In the genomic region with DNA sequence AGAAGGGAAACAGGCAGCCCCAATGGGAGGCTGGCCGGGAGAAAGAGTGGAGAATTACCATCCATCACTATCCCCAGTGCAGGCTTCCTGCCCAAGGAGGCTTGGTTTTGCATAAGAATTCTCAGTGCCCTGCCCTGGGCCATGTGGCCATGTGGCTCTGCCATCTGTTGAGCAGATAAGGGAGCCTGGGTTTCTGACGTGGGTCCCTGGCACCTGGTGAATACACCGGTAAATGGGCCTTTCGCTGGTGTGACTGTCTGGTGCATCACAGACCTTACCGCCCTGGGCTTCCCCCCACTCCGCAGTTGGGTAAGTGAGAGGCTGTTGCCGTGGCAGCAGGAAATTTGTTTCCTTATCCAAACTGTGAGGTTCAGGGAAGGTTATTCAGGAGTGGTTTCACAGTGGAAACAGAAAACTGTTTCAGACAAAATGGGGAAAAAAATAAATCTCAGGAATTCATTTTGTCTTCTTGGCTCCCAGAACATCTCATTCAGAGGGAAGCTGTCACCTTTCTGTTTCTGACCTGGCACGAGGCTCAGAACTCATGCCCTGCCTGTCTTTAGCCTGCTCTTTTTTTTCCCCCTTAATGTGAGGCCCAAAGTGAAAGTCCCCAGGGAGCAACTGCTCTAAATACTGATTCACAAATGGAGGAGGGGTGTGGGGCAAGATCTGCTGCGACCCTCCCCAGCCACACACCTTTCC, we compare ENCODE assay signal across 12 cellular contexts. TPM values are rescaled to one million over a fixed set of nuclear protein-coding genes. Genes with fewer than 3 reads are reported as not detected.
A peak's percentile ranks its signal among the peaks of the same experiment; 100 is the strongest.
DNase-seq lines count a peak whose midpoint lies in the region; ATAC-seq and TF ChIP-seq lines count a peak whose summit lies in the region.
"Had no signal": no experiment of that assay in that cellular context is flagged by ENCODE, and none has a peak within 500 bp of the region (broad histone marks: within the 10 kb centered on the region; RNA-seq: fewer than 3 reads in every experiment).

No MANE protein-coding gene starts in this region.

- no peaks in the 10 kb centered on the region for H3F3A ChIP-seq in MM.1S (ENCODE audit: insufficient read depth, low read length)

- intact Hi-C loops in thyroid gland (cut with DNase I): no loop called here

- H3K4me2 ChIP-seq in MM.1S (ENCODE audit: low read depth, low read length): no peak overlapping the region
- H3K4me2 ChIP-seq in mesendoderm (ENCODE audit: low read length): no peak overlapping the region

- H3K4me3 ChIP-seq in MM.1S (ENCODE audit: low read length) (no peak overlapping the region), mesendoderm (ENCODE audit: low read length) (no peak overlapping the region), thyroid gland (replicated peaks in 1 of 3) (no peak overlapping the region)
- H3K4me3 ChIP-seq: heart right ventricle had no signal

- H3K9me3 ChIP-seq in MM.1S (replicated peaks; ENCODE audit: insufficient read depth, low read length) (no peaks in the 10 kb centered on the region), thyroid gland (no peaks in the 10 kb centered on the region)
- H3K9me3 ChIP-seq: heart right ventricle had no signal

- no peaks in the 10 kb centered on the region for H3K79me1 ChIP-seq in mesendoderm (ENCODE audit: low read length)

- H3K23ac ChIP-seq in mesendoderm (ENCODE audit: low read length): no peak overlapping the region

- peak overlapping the region; percentile 30 for H2BK5ac ChIP-seq in mesendoderm (ENCODE audit: low read length)

- no peak for ATAC-seq in GM21528 (IDR thresholded peaks at IDR 0.05; ENCODE audit: low FRiP score, unreplicated experiment)
- ATAC-seq in stimulated activated naive CD8-positive, alpha-beta T cell treated with anti-CD3 and anti-CD28 coated beads, Interleukin-15, Interleukin-2, amounts not matched to agents 100 U/mL and 50 U/mL, for 24 hours: no peak
- ATAC-seq: effector memory CD8-positive, alpha-beta T cell had no signal

- H4K5ac ChIP-seq in mesendoderm (ENCODE audit: low read length): no peak overlapping the region

- no peaks in the 10 kb centered on the region for H3K36me3 ChIP-seq in MM.1S (replicated peaks; ENCODE audit: insufficient read depth, low read length)
- no peaks in the 10 kb centered on the region for H3K36me3 ChIP-seq in mesendoderm (ENCODE audit: control insufficient read depth, insufficient read depth, low read length)
- H3K36me3 ChIP-seq in thyroid gland: no peaks in the 10 kb centered on the region
- H3K36me3 ChIP-seq: heart right ventricle had no signal

- no peak overlapping the region for H2AFZ ChIP-seq in MM.1S (ENCODE audit: low read length)

- peak overlapping the region; percentile 65 for H2BK120ac ChIP-seq in mesendoderm (ENCODE audit: low read depth, low read length)

- no peaks in the 10 kb centered on the region for H3K79me2 ChIP-seq in MM.1S (ENCODE audit: low read length)
- H3K79me2 ChIP-seq in mesendoderm (ENCODE audit: control insufficient read depth, insufficient read depth, low read length): no peaks in the 10 kb centered on the region

- H2AK5ac ChIP-seq in mesendoderm (ENCODE audit: low read length): no peak overlapping the region

- no CpG with 5 or more reads among the region's 9 CpGs for WGBS in mesendoderm (ENCODE audit: extremely low coverage, insufficient coverage, low lambda C conversion rate)
- 56 to 65% methylated on average over 9 of the region's 9 CpGs for WGBS in thyroid gland, 2 donors

- no peak overlapping the region for H3K4ac ChIP-seq in mesendoderm (ENCODE audit: low read depth, low read length)

- no peak for TF ChIP-seq POLR2A in thyroid gland (IDR thresholded peaks at IDR 0.05)

- H4K20me1 ChIP-seq in MM.1S (ENCODE audit: insufficient read depth, low read length): no peaks in the 10 kb centered on the region

- H3K27me3 ChIP-seq in MM.1S (replicated peaks; ENCODE audit: insufficient read depth, low read length) (no peaks in the 10 kb centered on the region), mesendoderm (ENCODE audit: insufficient read depth, low read length, poor library complexity) (no peaks in the 10 kb centered on the region), thyroid gland (no peaks in the 10 kb centered on the region)
- H3K27me3 ChIP-seq: heart right ventricle had no signal

- H3K27ac ChIP-seq in MM.1S (ENCODE audit: low read length): no peak overlapping the region
- peak overlapping the region; percentile 33 for H3K27ac ChIP-seq in mesendoderm (ENCODE audit: low read depth, low read length)
- no peak overlapping the region for H3K27ac ChIP-seq in thyroid gland
- H3K27ac ChIP-seq: C4-2B, RWPE1 had no signal

- H2BK15ac ChIP-seq in mesendoderm (replicated peaks; ENCODE audit: low read depth): no peak overlapping the region

- no peak overlapping the region for H4K8ac ChIP-seq in mesendoderm (ENCODE audit: low read depth, low read length)

- H3K18ac ChIP-seq in mesendoderm (ENCODE audit: low read length): peak overlapping the region; percentile 71

- DNase-seq in DMS 273 (lab: John Stamatoyannopoulos, UW; ENCODE audit: unreplicated experiment): peak; percentile 95
- peak; percentile 42 for DNase-seq in MM.1S
- DNase-seq in cerebellar cortex (ENCODE audit: low spot score): peak; percentile 98
- peak; percentile 91 for DNase-seq in mesendoderm
- no peak for DNase-seq in thyroid gland
- no peak for DNase-seq in activated CD4-positive, alpha-beta T cell treated with anti-CD3 and anti-CD28 coated beads for 4 hours
- no peak for DNase-seq in stimulated activated naive CD8-positive, alpha-beta T cell treated with anti-CD3 and anti-CD28 coated beads, Interleukin-15, Interleukin-2, amounts not matched to agents 100 U/mL and 50 U/mL, for 24 hours
- DNase-seq: effector memory CD8-positive, alpha-beta T cell; heart right ventricle had no signal

- no peaks in the 10 kb centered on the region for H3K9me2 ChIP-seq in MM.1S (replicated peaks; ENCODE audit: insufficient read depth, low read length)

- H3K4me1 ChIP-seq in MM.1S (ENCODE audit: low read length) (0 out of 2 replicates have a peak, but pooled peaks cover 3% of the 10 kb centered on the region), mesendoderm (ENCODE audit: control insufficient read depth, low read depth, low read length) (peaks cover 37% of the 10 kb centered on the region), thyroid gland (no peaks in the 10 kb centered on the region)

- peak overlapping the region; percentile 22 for H3K56ac ChIP-seq in mesendoderm (ENCODE audit: low read length)

- TF ChIP-seq CTCF in MM.1S (IDR thresholded peaks at IDR 0.05; ENCODE audit: low read length): no peak
- no peak for TF ChIP-seq CTCF in thyroid gland (IDR thresholded peaks at IDR 0.05)

- H3K9ac ChIP-seq in MM.1S (ENCODE audit: low read length): no peak overlapping the region
- no peak overlapping the region for H3K9ac ChIP-seq in mesendoderm (ENCODE audit: low read length)

RNA-seq across cellular contexts. Expression of gene TMEM163, which starts 54.7 kb away (rescaled TPM):
- polyA plus RNA-seq in mesendoderm (2013, experiment 1 of 2): 0.25 TPM
- 0.15 TPM for polyA plus RNA-seq in mesendoderm (2013, experiment 2 of 2)
- 1 to 10 TPM in 2 of 4 donors, under 1 TPM in 2; 0.27 to 4.7 (median 1.1) TPM for total RNA-seq in thyroid gland

Comparison
In these comparisons a context has a peak if more than half of its experiments do, and no peak if none do; other contexts are left out.
1. DNase-seq: peak in DMS 273 (single experiment), MM.1S (single experiment), cerebellar cortex (single experiment) and mesendoderm (single experiment); none in thyroid gland (0 of 2), activated CD4-positive, alpha-beta T cell treated with anti-CD3 and anti-CD28 coated beads for 4 hours (0 of 2) and stimulated activated naive CD8-positive, alpha-beta T cell treated with anti-CD3 and anti-CD28 coated beads, Interleukin-15, Interleukin-2, amounts not matched to agents 100 U/mL and 50 U/mL, for 24 hours (single experiment).